ENCODE assay signal across 11 cellular contexts in the genomic region with DNA sequence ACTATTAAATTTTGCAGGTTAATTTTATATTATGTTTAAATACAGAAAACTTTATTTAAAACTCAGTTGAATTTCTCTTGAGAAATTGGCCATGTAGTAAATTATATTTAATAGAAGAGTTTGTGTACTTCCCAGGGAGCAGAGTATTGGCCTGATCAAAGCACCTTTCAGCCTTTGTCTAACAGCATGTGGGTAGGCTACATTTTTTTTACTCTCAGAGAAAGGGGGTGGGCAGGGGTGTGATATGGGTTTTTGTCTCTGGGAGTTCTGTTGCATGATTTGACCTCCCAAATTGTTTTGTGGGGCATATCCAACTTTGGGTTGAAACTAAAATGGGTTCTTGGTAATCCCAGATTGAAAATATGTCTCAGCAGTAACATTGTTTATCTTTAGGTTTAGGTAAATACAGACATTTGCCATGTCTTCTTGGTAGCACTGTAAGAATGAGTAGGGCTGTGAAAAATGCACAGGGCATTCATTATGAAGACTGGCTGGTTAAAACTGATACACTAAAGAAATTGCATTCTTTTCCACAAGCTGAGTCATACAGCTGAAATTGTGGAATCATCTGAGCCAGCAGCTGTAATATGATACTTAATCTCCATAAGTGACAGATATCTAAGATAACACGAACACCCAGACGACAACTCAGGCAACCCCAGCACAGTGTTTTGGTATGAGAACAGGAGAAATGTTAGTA.
DNase-seq lines count a peak whose midpoint lies in the region; ATAC-seq, FAIRE-seq and TF ChIP-seq lines count a peak whose summit lies in the region.
"Had no signal": no experiment of that assay in that cellular context is flagged by ENCODE, and none has a peak within 500 bp of the region (broad histone marks: within the 10 kb centered on the region; RNA-seq: fewer than 3 reads in every experiment).

No MANE protein-coding gene starts in this region.

- no peak overlapping the region for H2BK12ac ChIP-seq in mesenchymal stem cell (ENCODE audit: low read length in 2 of 2)

- peaks cover 5% of the 10 kb centered on the region for H3K4me1 ChIP-seq in mesenchymal stem cell (ENCODE audit: control insufficient read depth, insufficient read depth, low read depth, low read length)

- no peak overlapping the region for H2AFZ ChIP-seq in mesenchymal stem cell (ENCODE audit: low read depth, low read length)

- no peak overlapping the region for H3K4ac ChIP-seq in mesenchymal stem cell (ENCODE audit: low read depth in 1 of 2, low read length in 2 of 2)

- H3K27ac ChIP-seq in KOPT-K1 (ENCODE audit: low read depth, low read length, poor library complexity, severe bottlenecking) (peak overlapping the region; percentile 96), mesenchymal stem cell (ENCODE audit: low read length, poor library complexity, severe bottlenecking) (peak overlapping the region; percentile 93)

- H2BK5ac ChIP-seq in mesenchymal stem cell (ENCODE audit: low read depth, low read length, poor library complexity, severe bottlenecking), result peak overlapping the region; percentile 81

- no CpG with 5 or more reads among the region's 2 CpGs for WGBS in mesenchymal stem cell

- no peak overlapping the region for H2AK5ac ChIP-seq in mesenchymal stem cell (ENCODE audit: low read length, severe bottlenecking)

- H3K9me3 ChIP-seq in KOPT-K1 (ENCODE audit: insufficient read depth, low read length, poor library complexity, severe bottlenecking) (no peaks in the 10 kb centered on the region), mesenchymal stem cell (ENCODE audit: control insufficient read depth, low read length) (no peaks in the 10 kb centered on the region)

- H3K4me2 ChIP-seq in mesenchymal stem cell (ENCODE audit: low read length, poor library complexity, severe bottlenecking), result peak overlapping the region; percentile 46

- H3K14ac ChIP-seq in mesenchymal stem cell (ENCODE audit: low read length in 2 of 2), result no peak overlapping the region

- peak overlapping the region; percentile 35 for H3K9ac ChIP-seq in mesenchymal stem cell (ENCODE audit: low read length)

- no peak overlapping the region for H4K8ac ChIP-seq in mesenchymal stem cell (ENCODE audit: low read length)

- H3K36me3 ChIP-seq in KOPT-K1 (ENCODE audit: insufficient read depth, low read length) (no peaks in the 10 kb centered on the region), bronchial epithelial cell (ENCODE audit: control insufficient read depth, insufficient read depth, low read length) (no peaks in the 10 kb centered on the region), mesenchymal stem cell (ENCODE audit: control insufficient read depth in 1 of 2, insufficient read depth in 2 of 2, low read depth in 1 of 2, low read length in 2 of 2) (no peaks in the 10 kb centered on the region)

- DNase-seq in AG20443 (ENCODE audit: low spot score) (peak; percentile 76), bronchial epithelial cell (ENCODE audit: low read depth) (peak; percentile 99), mesenchymal stem cell (peak; percentile 90), ecto neural progenitor cell (ENCODE audit: low spot score) (no peak)
- DNase-seq in stimulated activated CD4-positive, alpha-beta T cell treated with anti-CD3 and anti-CD28 coated beads, Interleukin-15, amount 100 ng/mL, for 24 hours, result no peak
- DNase-seq: DMS79; effector memory CD8-positive, alpha-beta T cell had no signal

- FAIRE-seq in bronchial epithelial cell (lab: Jason Lieb, UNC), result peak; percentile 60

- peak overlapping the region; percentile 83 for H2BK15ac ChIP-seq in mesenchymal stem cell (ENCODE audit: low read depth, poor library complexity, severe bottlenecking)

- H3K4me3 ChIP-seq in bronchial epithelial cell (ENCODE audit: low read depth, low read length) (no peak overlapping the region), mesenchymal stem cell (ENCODE audit: insufficient read depth in 1 of 2, low read depth in 1 of 2, low read length in 2 of 2) (no peak overlapping the region)

- H3K79me1 ChIP-seq in mesenchymal stem cell (replicated peaks; ENCODE audit: low read length, poor library complexity, severe bottlenecking), result no peaks in the 10 kb centered on the region

- H3K23ac ChIP-seq in mesenchymal stem cell (ENCODE audit: low read length in 2 of 2), result no peak overlapping the region

- H3K18ac ChIP-seq in mesenchymal stem cell (ENCODE audit: low read depth in 1 of 2, low read length in 2 of 2), result peak overlapping the region in 1 of 2 experiments; percentile 52

- TF ChIP-seq CTCF in bronchial epithelial cell (IDR thresholded peaks at IDR 0.05; ENCODE audit: insufficient read depth, low read length, severe bottlenecking), result no peak

- peak overlapping the region; percentile 37 for H4K91ac ChIP-seq in mesenchymal stem cell (ENCODE audit: low read length)

- ATAC-seq in HG03025 (IDR thresholded peaks at IDR 0.05; ENCODE audit: low FRiP score, unreplicated experiment) (no peak), HG03108 (IDR thresholded peaks at IDR 0.05; ENCODE audit: unreplicated experiment) (no peak)
- ATAC-seq: effector memory CD8-positive, alpha-beta T cell; natural killer cell treated with Interleukin-12 subunit alpha and Interleukin-12 subunit beta and Interleukin-15 and Interleukin-18, amount 100 ng/mL, for 72 hours had no signal

- H2BK120ac ChIP-seq in mesenchymal stem cell (ENCODE audit: low read depth, low read length), result peak overlapping the region; percentile 29

- no peaks in the 10 kb centered on the region for H3K27me3 ChIP-seq in bronchial epithelial cell (ENCODE audit: control insufficient read depth, insufficient read depth, low read length)
- no peaks in the 10 kb centered on the region for H3K27me3 ChIP-seq in mesenchymal stem cell (ENCODE audit: control insufficient read depth in 1 of 2, insufficient read depth in 1 of 2, low read length in 2 of 2)

Comparison
In these comparisons a context has a peak if more than half of its experiments do, and no peak if none do; other contexts are left out.
1. DNase-seq: peak in AG20443 (single experiment), bronchial epithelial cell (single experiment) and mesenchymal stem cell (single experiment); none in ecto neural progenitor cell (single experiment) and stimulated activated CD4-positive, alpha-beta T cell treated with anti-CD3 and anti-CD28 coated beads, Interleukin-15, amount 100 ng/mL, for 24 hours (single experiment).